ENCODE assay signal across 1 cellular context in genomic region chr21:42469726-42470125, GRCh38.
TF ChIP-seq lines count a peak whose summit lies in the region.

No MANE protein-coding gene starts in this region.

TF ChIP-seq in K562, 482 proteins besides CTCF, POLR2A, EP300 and RAD21:
- peak; percentile 54; the same call in 1 of the 2 replicates for TF ChIP-seq ZNF121 (CRISPR knock-in tag; conservative IDR thresholded peaks at IDR 0.05)
